In the genomic region with DNA sequence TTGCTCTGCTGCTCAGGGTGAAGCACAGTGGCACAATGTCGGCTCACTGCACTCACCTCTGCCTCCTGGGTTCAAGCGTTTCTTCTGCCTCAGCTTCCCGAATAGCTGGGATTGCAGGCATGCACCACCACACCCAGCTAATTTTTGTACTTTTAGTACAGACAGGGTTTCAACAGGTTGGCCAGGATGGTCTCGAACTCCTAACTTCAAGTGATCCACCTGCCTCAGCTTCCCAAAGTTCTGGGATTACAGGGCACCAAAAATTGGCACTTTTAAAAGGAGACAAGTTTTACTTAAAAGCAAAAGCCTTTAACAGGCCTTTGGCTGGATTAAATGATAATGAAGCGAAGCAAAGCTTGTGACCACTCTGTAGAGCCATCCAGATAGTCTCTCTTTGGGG, we compare ENCODE assay signal across 9 cellular contexts. TPM values are rescaled to one million over a fixed set of nuclear protein-coding genes. Genes with fewer than 3 reads are reported as not detected.
"Had no signal": no experiment of that assay in that cellular context is flagged by ENCODE, and none has a peak within 500 bp of the region (broad histone marks: within the 10 kb centered on the region; RNA-seq: fewer than 3 reads in every experiment).

No MANE protein-coding gene starts in this region.

- H3K4me1 Mint-ChIP-seq: IgD-negative memory B cell had no signal

- H3K4me3 ChIP-seq: K562 had no signal

- H3K27ac Mint-ChIP-seq: IgD-negative memory B cell had no signal

- H3K27ac ChIP-seq: HL-60, KMS-11 had no signal

- H3K4me3 Mint-ChIP-seq: IgD-negative memory B cell had no signal

- DNase-seq: IMR-90, KBM-7, KG1 had no signal

RNA-seq across cellular contexts. Expression of gene TSHZ3, which starts 12.5 kb away (rescaled TPM):
- total RNA-seq: HepG2, HT-29 had no signal
- polyA plus RNA-seq: HepG2, IgD-negative memory B cell had no signal
